8 cellular contexts compared by ENCODE assay signal in genomic region chr2:675982-676646, GRCh38. TPM values are rescaled to one million over a fixed set of nuclear protein-coding genes. Genes with fewer than 3 reads are reported as not detected.
DNase-seq lines count a peak whose midpoint lies in the region; ATAC-seq, FAIRE-seq and TF ChIP-seq lines count a peak whose summit lies in the region.

No MANE protein-coding gene starts in this region.

- peaks cover 11% of the 10 kb centered on the region; the same call in 1 of the 2 replicates for H4K20me1 ChIP-seq in SU-DHL-6 (ENCODE audit: low read depth, low read length)

- H3K36me3 ChIP-seq in GM06990 (ENCODE audit: control insufficient read depth, insufficient read depth, low read length) (peaks cover 5% of the 10 kb centered on the region), SU-DHL-6 (ENCODE audit: low read length) (no peaks in the 10 kb centered on the region)

- H3K9me2 ChIP-seq in SU-DHL-6 (replicated peaks; ENCODE audit: insufficient read depth, low read length): no peaks in the 10 kb centered on the region

- ATAC-seq in GM21723 (IDR thresholded peaks at IDR 0.05; ENCODE audit: unreplicated experiment): peak; percentile 43
- peak; percentile 35 for ATAC-seq in stimulated activated naive CD8-positive, alpha-beta T cell treated with anti-CD3 and anti-CD28 coated beads, Interleukin-15, amount 100 ng/mL, for 72 hours

- TF ChIP-seq CTCF in GM06990 (IDR thresholded peaks at IDR 0.05; ENCODE audit: insufficient read depth, low read length, poor library complexity, severe bottlenecking): peak; percentile 17
- no peak for TF ChIP-seq CTCF in SU-DHL-6 (IDR thresholded peaks at IDR 0.05; ENCODE audit: insufficient read depth, low read length, poor library complexity, severe bottlenecking)
- TF ChIP-seq CTCF in lower leg skin (IDR thresholded peaks at IDR 0.05): no peak

- no peak for TF ChIP-seq POLR2A in lower leg skin (IDR thresholded peaks at IDR 0.05)

- H3K4me3 Mint-ChIP-seq in dendritic cell treated with granulocyte-macrophage colony-stimulating factor and Interleukin-4, amounts not matched to agents 40 ng/mL and 50 ng/mL, for 4 days: peak overlapping the region; percentile 89
- H3K4me3 Mint-ChIP-seq in stimulated activated naive CD8-positive, alpha-beta T cell treated with anti-CD3 and anti-CD28 coated beads, Interleukin-15, amount 100 ng/mL, for 72 hours: peak overlapping the region; percentile 88 to 89

- H3K79me2 ChIP-seq in SU-DHL-6 (ENCODE audit: insufficient read depth, low read length): peaks cover 52% of the 10 kb centered on the region

- peak overlapping the region; percentile 61 for H3K4me2 ChIP-seq in SU-DHL-6 (ENCODE audit: low read depth, low read length, poor library complexity, severe bottlenecking)

- peaks cover 9% of the 10 kb centered on the region; the same call in 1 of the 2 replicates for H3F3A ChIP-seq in SU-DHL-6 (ENCODE audit: insufficient read depth)

- DNase-seq in GM06990 (ENCODE audit: extremely low read depth, insufficient read length) (no peak), HuH-7 (ENCODE audit: low spot score) (peak; percentile 37), lower leg skin (ENCODE audit: low spot score in 2 of 2) (peak; percentile 79 to 93), frontal cortex (ENCODE audit: low spot score in 2 of 2) (no peak)
- no peak for DNase-seq in stimulated activated naive CD8-positive, alpha-beta T cell treated with anti-CD3 and anti-CD28 coated beads, Interleukin-15, amount 100 ng/mL, for 72 hours

- no peak for FAIRE-seq in frontal cortex (lab: Jason Lieb, UNC)

- H3K27me3 Mint-ChIP-seq in dendritic cell treated with granulocyte-macrophage colony-stimulating factor and Interleukin-4, amounts not matched to agents 40 ng/mL and 50 ng/mL, for 4 days: no peaks in the 10 kb centered on the region
- no peaks in the 10 kb centered on the region for H3K27me3 Mint-ChIP-seq in stimulated activated naive CD8-positive, alpha-beta T cell treated with anti-CD3 and anti-CD28 coated beads, Interleukin-15, amount 100 ng/mL, for 72 hours

- H3K27ac Mint-ChIP-seq in dendritic cell treated with granulocyte-macrophage colony-stimulating factor and Interleukin-4, amounts not matched to agents 40 ng/mL and 50 ng/mL, for 4 days: peak overlapping the region; percentile 96
- peak overlapping the region; percentile 87 to 96 for H3K27ac Mint-ChIP-seq in stimulated activated naive CD8-positive, alpha-beta T cell treated with anti-CD3 and anti-CD28 coated beads, Interleukin-15, amount 100 ng/mL, for 72 hours

- peak overlapping the region; percentile 84 for H3K4me3 ChIP-seq in GM06990 (replicated peaks; ENCODE audit: low read depth, low read length)
- peak overlapping the region; percentile 72 for H3K4me3 ChIP-seq in SU-DHL-6 (ENCODE audit: insufficient read depth, low read length, poor library complexity, severe bottlenecking)
- peak overlapping the region; percentile 8 for H3K4me3 ChIP-seq in lower leg skin (ENCODE audit: low read depth, poor library complexity, severe bottlenecking)

- peaks cover 38% of the 10 kb centered on the region for H3K4me1 Mint-ChIP-seq in dendritic cell treated with granulocyte-macrophage colony-stimulating factor and Interleukin-4, amounts not matched to agents 40 ng/mL and 50 ng/mL, for 4 days (ENCODE audit: low read depth)
- peaks cover 55% of the 10 kb centered on the region for H3K4me1 Mint-ChIP-seq in stimulated activated naive CD8-positive, alpha-beta T cell treated with anti-CD3 and anti-CD28 coated beads, Interleukin-15, amount 100 ng/mL, for 72 hours

- H3K9me3 ChIP-seq in SU-DHL-6 (ENCODE audit: insufficient read depth, low read length): no peaks in the 10 kb centered on the region

- H2AFZ ChIP-seq in SU-DHL-6 (ENCODE audit: low read depth, low read length, severe bottlenecking): no peak overlapping the region

- H3K9me3 Mint-ChIP-seq in dendritic cell treated with granulocyte-macrophage colony-stimulating factor and Interleukin-4, amounts not matched to agents 40 ng/mL and 50 ng/mL, for 4 days: no peaks in the 10 kb centered on the region
- no peaks in the 10 kb centered on the region for H3K9me3 Mint-ChIP-seq in stimulated activated naive CD8-positive, alpha-beta T cell treated with anti-CD3 and anti-CD28 coated beads, Interleukin-15, amount 100 ng/mL, for 72 hours

- peaks cover 48% of the 10 kb centered on the region for H3K36me3 Mint-ChIP-seq in dendritic cell treated with granulocyte-macrophage colony-stimulating factor and Interleukin-4, amounts not matched to agents 40 ng/mL and 50 ng/mL, for 4 days (ENCODE audit: low read depth)

- peak overlapping the region; percentile 64 for H3K9ac ChIP-seq in SU-DHL-6 (ENCODE audit: low read length)

- intact Hi-C loops in dendritic cell treated with granulocyte-macrophage colony-stimulating factor and Interleukin-4, amounts not matched to agents 40 ng/mL and 50 ng/mL, for 4 days (cut with micrococcal nuclease): loop anchor here (5.0 kb wide), 1 partner anchor 409 kb away; no protein-coding TSS in a partner anchor
- intact Hi-C loops in lower leg skin (cut with DNase I; ENCODE audit: low total_unique reads): no loop called here

- H3K27me3 ChIP-seq in GM06990 (replicated peaks; ENCODE audit: control insufficient read depth, insufficient read depth, low read length): no peaks in the 10 kb centered on the region
- H3K27me3 ChIP-seq in SU-DHL-6 (ENCODE audit: low read length): no peaks in the 10 kb centered on the region

- 10 to 16% methylated on average over 18 to 20 of the region's 21 CpGs for WGBS in lower leg skin, 2 donors

- peak overlapping the region; percentile 32 for H3K27ac ChIP-seq in SU-DHL-6 (ENCODE audit: low read depth, low read length)

RNA-seq across cellular contexts. Expression of gene TMEM18, which starts 1.1 kb away (rescaled TPM):
- 10 to 100 TPM; 15.1 to 20.5 (median 17.1) TPM for total RNA-seq in lower leg skin
- 20.0 TPM for total RNA-seq in frontal cortex

Comparison
In these comparisons a context has a peak if more than half of its experiments do, and no peak if none do; other contexts are left out.
1. DNase-seq: peak in HuH-7 (single experiment) and lower leg skin (2 of 2); none in GM06990 (single experiment), stimulated activated naive CD8-positive, alpha-beta T cell treated with anti-CD3 and anti-CD28 coated beads, Interleukin-15, amount 100 ng/mL, for 72 hours (0 of 2) and frontal cortex (0 of 2).
2. H3K4me3 ChIP-seq: peak in every context shown above with its lines; median percentile 84 in GM06990; 72 in SU-DHL-6; 8 in lower leg skin.